Comparison of ENCODE assay signal across 9 cellular contexts in the genomic region with DNA sequence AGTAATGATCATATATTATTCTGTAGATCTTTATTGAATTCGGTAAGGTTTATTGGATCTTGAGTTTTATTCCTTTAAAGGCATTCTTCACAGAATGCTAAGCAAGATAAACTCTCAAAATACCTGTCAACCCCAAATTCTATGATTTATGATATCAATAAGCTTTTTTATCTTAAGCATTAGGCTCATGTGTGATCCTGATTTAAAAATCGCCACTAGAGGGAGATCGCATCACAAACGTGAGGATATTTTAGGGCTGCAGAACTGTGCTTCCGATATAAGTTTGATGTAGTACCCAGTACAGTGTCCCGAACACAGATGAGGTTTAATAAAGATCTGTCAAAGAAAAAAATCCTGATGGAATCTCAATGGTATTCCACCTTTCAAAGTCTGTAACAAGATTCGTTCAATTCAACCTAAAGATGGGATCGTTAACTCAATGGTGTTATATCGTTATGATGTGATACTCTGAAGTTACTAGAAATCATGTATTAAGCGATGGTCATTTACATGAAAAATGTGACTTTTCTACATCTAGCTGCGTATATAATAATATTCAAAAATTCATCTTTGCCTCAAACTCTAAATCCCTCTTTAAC.
DNase-seq lines count a peak whose midpoint lies in the region; ATAC-seq, FAIRE-seq and TF ChIP-seq lines count a peak whose summit lies in the region.
"Had no signal": no experiment of that assay in that cellular context is flagged by ENCODE, and none has a peak within 500 bp of the region (broad histone marks: within the 10 kb centered on the region; RNA-seq: fewer than 3 reads in every experiment).

No MANE protein-coding gene starts in this region.

- H3K27me3 ChIP-seq in adrenal gland = no peaks in the 10 kb centered on the region

- POLR2A ChIA-PET in A549 (lab: Yijun Ruan, JAX) = no interaction called here

- H3K36me3 Mint-ChIP-seq in stimulated activated naive B cell treated with anti-CD40 and anti-IgM and Interleukin-4, amounts not matched to agents 10 μg/mL and 1 μg/mL and 100 μg/mL, for 72 hours = no peaks in the 10 kb centered on the region
- H3K36me3 Mint-ChIP-seq: IgD-negative memory B cell had no signal

- H3K27me3 Mint-ChIP-seq in stimulated activated naive B cell treated with anti-CD40 and anti-IgM and Interleukin-4, amounts not matched to agents 10 μg/mL and 1 μg/mL and 100 μg/mL, for 72 hours = peaks cover 16 to 25% of the 10 kb centered on the region in 2 donors

- H3K4me3 Mint-ChIP-seq in stimulated activated naive B cell treated with anti-CD40 and anti-IgM and Interleukin-4, amounts not matched to agents 10 μg/mL and 1 μg/mL and 100 μg/mL, for 72 hours = no peak overlapping the region
- H3K4me3 Mint-ChIP-seq: IgD-negative memory B cell had no signal

- peaks cover 0 to 2% of the 10 kb centered on the region in 2 donors for H3K4me1 Mint-ChIP-seq in stimulated activated naive B cell treated with anti-CD40 and anti-IgM and Interleukin-4, amounts not matched to agents 10 μg/mL and 1 μg/mL and 100 μg/mL, for 72 hours

- H3K4me2 ChIP-seq in A549 = peak overlapping the region; percentile 41; the same call in 1 of the 3 replicates

- peak; percentile 45 to 52 for TF ChIP-seq RAD21 in A549 (conservative IDR thresholded peaks at IDR 0.05 in 1 of 2, IDR thresholded peaks at IDR 0.05 in 1 of 2)

- intact Hi-C loops in adrenal gland (cut with DNase I) = no loop called here

- no peaks in the 10 kb centered on the region for H3K36me3 ChIP-seq in adrenal gland (replicated peaks in 1 of 2)

- peak; percentile 57 for TF ChIP-seq CTCF in A549 (IDR thresholded peaks at IDR 0.05)
- TF ChIP-seq CTCF in adrenal gland (IDR thresholded peaks at IDR 0.05) = peak; percentile 36 to 77 (median 61)

- CTCF ChIA-PET in A549 (lab: Yijun Ruan, JAX) = interaction anchor here (0.6 to 3.0 kb wide), 10 partner anchors 10 to 377 kb away, joined by 3 to 14 read pairs (median 4); no protein-coding TSS in a partner anchor

- no peaks in the 10 kb centered on the region for H3K9me3 ChIP-seq in A549
- no peaks in the 10 kb centered on the region for H3K9me3 ChIP-seq in adrenal gland (replicated peaks in 1 of 3)

- no peak for FAIRE-seq in A549 (lab: Jason Lieb, UNC)

- H3K4me1 ChIP-seq in A549 (no peaks in the 10 kb centered on the region), adrenal gland (replicated peaks in 1 of 2) (no peaks in the 10 kb centered on the region)

- no peaks in the 10 kb centered on the region for H3K9me3 Mint-ChIP-seq in stimulated activated naive B cell treated with anti-CD40 and anti-IgM and Interleukin-4, amounts not matched to agents 10 μg/mL and 1 μg/mL and 100 μg/mL, for 72 hours
- H3K9me3 Mint-ChIP-seq: IgD-negative memory B cell had no signal

- DNase-seq in A549 (ENCODE audit: low read depth in 1 of 2, low spot score in 1 of 2) = peak; percentile 3 to 44
- peak; percentile 60 for DNase-seq in GM03348 (ENCODE audit: low spot score)
- peak; percentile 31 for DNase-seq in NCI-H2029 (lab: John Stamatoyannopoulos, UW)
- peak in 4 of 7 donors; percentile 12 to 36 (median 29) for DNase-seq in adrenal gland
- DNase-seq in hepatic stellate cell (ENCODE audit: low spot score) = peak; percentile 22
- DNase-seq in stimulated activated naive B cell treated with anti-CD40 and anti-IgM and Interleukin-4, amounts not matched to agents 10 μg/mL and 1 μg/mL and 100 μg/mL, for 72 hours = no peak
- DNase-seq in effector CD8-positive, alpha-beta T cell (lab: John Stamatoyannopoulos, UW) = no peak

- ATAC-seq in A549 = peak; percentile 68 to 85; a peak in 4 of 6 replicates
- peak; percentile 83 for ATAC-seq in HG02623 (IDR thresholded peaks at IDR 0.05; ENCODE audit: unreplicated experiment)
- peak; percentile 78 for ATAC-seq in stimulated activated naive B cell treated with anti-CD40 and anti-IgM and Interleukin-4, amounts not matched to agents 10 μg/mL and 1 μg/mL and 100 μg/mL, for 72 hours (replicated peaks)

- WGBS in A549 (ENCODE audit: missing lambda C conversion rate) = 22% methylated on average over 11 of the region's 11 CpGs
- WGBS in adrenal gland, 4 donors = 27 to 33% (median 31%) methylated on average over 11 of the region's 11 CpGs

- no peak for TF ChIP-seq EP300 in A549 (IDR thresholded peaks at IDR 0.05)

- TF ChIP-seq POLR2A in A549 (IDR thresholded peaks at IDR 0.05; ENCODE audit: low read length) (no peak), adrenal gland (IDR thresholded peaks at IDR 0.05) (no peak)

- H3K27ac ChIP-seq in A549 (no peak overlapping the region), adrenal gland (no peak overlapping the region)

- H3K4me3 ChIP-seq in A549 = no peak overlapping the region
- no peak overlapping the region for H3K4me3 ChIP-seq in adrenal gland

- no peak overlapping the region for H3K27ac Mint-ChIP-seq in stimulated activated naive B cell treated with anti-CD40 and anti-IgM and Interleukin-4, amounts not matched to agents 10 μg/mL and 1 μg/mL and 100 μg/mL, for 72 hours

TF ChIP-seq in A549, 52 proteins besides CTCF, POLR2A, EP300 and RAD21:
- TF ChIP-seq SMC3 (IDR thresholded peaks at IDR 0.05) (peak; percentile 41; the same call in 2 of the 3 replicates), HOXA7 (CRISPR knock-in tag; IDR thresholded peaks at IDR 0.05) (no peak)

Comparison
In these comparisons a context has a peak if more than half of its experiments do, and no peak if none do; other contexts are left out.
1. DNase-seq: peak in A549 (2 of 2), GM03348 (single experiment), NCI-H2029 (single experiment), adrenal gland (4 of 7) and hepatic stellate cell (single experiment); none in stimulated activated naive B cell treated with anti-CD40 and anti-IgM and Interleukin-4, amounts not matched to agents 10 μg/mL and 1 μg/mL and 100 μg/mL, for 72 hours (single experiment) and effector CD8-positive, alpha-beta T cell (single experiment).
2. Peak in every context shown above with its lines, with median percentiles within 50 percentile points of each other: ATAC-seq.